Comparison of ENCODE assay signal across 2 cellular contexts in the genomic region with DNA sequence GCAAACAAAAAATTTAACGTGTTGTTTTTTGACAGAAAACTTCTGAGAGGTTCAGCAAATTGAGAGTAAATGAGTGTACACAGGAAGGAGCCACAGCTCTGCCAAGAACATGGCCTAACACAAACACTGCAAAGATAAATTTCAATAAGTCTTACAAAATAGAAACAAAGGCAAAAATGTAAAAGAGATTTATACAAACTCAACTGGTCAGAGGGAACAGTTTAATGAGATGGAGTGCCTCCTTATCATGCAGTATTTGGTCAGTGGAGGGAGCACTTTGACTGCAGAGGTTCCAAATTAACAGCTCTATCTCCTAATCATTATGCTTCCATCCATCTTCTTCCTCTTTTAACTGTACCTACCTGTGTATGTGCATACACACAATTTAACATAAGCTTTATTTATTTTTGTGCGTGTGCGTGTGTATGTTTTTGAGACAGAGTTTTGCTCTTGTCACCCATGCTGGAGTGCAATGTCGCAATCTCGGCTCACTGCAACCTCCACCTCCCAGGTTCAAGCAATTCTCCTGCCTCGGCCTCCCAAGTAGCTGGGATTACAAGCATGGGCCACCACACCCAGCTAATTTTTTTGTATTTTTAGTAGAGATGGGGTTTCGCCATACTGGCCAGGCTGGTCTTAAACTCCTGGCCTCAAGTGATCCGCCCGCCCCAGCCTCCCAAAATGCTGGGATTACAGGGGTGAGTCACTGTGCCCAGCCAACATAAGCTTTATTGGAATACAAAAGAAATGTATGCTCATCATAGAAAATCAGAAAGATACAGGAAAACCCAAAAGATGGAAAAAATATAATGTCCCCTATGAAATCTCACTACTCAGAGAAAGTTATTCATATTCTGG.
TF ChIP-seq lines count a peak whose summit lies in the region.

No MANE protein-coding gene starts in this region.

TF ChIP-seq in GM12878, 131 proteins besides CTCF, POLR2A, EP300 and RAD21 (continued from another document):
- 0 out of 2 replicates have a peak, but pooled peaks have one; percentile 67 for TF ChIP-seq SMARCA5 (IDR thresholded peaks at IDR 0.05)

TF ChIP-seq in liver, 16 proteins besides CTCF, POLR2A, EP300 and RAD21 (continued from another document):
- TF ChIP-seq, protein P1, sequence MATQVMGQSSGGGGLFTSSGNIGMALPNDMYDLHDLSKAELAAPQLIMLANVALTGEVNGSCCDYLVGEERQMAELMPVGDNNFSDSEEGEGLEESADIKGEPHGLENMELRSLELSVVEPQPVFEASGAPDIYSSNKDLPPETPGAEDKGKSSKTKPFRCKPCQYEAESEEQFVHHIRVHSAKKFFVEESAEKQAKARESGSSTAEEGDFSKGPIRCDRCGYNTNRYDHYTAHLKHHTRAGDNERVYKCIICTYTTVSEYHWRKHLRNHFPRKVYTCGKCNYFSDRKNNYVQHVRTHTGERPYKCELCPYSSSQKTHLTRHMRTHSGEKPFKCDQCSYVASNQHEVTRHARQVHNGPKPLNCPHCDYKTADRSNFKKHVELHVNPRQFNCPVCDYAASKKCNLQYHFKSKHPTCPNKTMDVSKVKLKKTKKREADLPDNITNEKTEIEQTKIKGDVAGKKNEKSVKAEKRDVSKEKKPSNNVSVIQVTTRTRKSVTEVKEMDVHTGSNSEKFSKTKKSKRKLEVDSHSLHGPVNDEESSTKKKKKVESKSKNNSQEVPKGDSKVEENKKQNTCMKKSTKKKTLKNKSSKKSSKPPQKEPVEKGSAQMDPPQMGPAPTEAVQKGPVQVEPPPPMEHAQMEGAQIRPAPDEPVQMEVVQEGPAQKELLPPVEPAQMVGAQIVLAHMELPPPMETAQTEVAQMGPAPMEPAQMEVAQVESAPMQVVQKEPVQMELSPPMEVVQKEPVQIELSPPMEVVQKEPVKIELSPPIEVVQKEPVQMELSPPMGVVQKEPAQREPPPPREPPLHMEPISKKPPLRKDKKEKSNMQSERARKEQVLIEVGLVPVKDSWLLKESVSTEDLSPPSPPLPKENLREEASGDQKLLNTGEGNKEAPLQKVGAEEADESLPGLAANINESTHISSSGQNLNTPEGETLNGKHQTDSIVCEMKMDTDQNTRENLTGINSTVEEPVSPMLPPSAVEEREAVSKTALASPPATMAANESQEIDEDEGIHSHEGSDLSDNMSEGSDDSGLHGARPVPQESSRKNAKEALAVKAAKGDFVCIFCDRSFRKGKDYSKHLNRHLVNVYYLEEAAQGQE (IDR thresholded peaks at IDR 0.05): no peak
- TF ChIP-seq, protein P2, sequence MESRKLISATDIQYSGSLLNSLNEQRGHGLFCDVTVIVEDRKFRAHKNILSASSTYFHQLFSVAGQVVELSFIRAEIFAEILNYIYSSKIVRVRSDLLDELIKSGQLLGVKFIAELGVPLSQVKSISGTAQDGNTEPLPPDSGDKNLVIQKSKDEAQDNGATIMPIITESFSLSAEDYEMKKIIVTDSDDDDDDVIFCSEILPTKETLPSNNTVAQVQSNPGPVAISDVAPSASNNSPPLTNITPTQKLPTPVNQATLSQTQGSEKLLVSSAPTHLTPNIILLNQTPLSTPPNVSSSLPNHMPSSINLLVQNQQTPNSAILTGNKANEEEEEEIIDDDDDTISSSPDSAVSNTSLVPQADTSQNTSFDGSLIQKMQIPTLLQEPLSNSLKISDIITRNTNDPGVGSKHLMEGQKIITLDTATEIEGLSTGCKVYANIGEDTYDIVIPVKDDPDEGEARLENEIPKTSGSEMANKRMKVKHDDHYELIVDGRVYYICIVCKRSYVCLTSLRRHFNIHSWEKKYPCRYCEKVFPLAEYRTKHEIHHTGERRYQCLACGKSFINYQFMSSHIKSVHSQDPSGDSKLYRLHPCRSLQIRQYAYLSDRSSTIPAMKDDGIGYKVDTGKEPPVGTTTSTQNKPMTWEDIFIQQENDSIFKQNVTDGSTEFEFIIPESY (IDR thresholded peaks at IDR 0.05): no peak
- TF ChIP-seq, protein P3, sequence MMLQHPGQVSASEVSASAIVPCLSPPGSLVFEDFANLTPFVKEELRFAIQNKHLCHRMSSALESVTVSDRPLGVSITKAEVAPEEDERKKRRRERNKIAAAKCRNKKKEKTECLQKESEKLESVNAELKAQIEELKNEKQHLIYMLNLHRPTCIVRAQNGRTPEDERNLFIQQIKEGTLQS (IDR thresholded peaks at IDR 0.05): no peak
- TF ChIP-seq YY1 (IDR thresholded peaks at IDR 0.05) (no peak), FOXA2 (IDR thresholded peaks at IDR 0.05) (no peak), GABPA (IDR thresholded peaks at IDR 0.05 in 1 of 2, conservative IDR thresholded peaks at IDR 0.05 in 1 of 2) (no peak)
- TF ChIP-seq, protein P4, sequence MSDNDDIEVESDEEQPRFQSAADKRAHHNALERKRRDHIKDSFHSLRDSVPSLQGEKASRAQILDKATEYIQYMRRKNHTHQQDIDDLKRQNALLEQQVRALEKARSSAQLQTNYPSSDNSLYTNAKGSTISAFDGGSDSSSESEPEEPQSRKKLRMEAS (IDR thresholded peaks at IDR 0.05): no peak
